In the genomic region with DNA sequence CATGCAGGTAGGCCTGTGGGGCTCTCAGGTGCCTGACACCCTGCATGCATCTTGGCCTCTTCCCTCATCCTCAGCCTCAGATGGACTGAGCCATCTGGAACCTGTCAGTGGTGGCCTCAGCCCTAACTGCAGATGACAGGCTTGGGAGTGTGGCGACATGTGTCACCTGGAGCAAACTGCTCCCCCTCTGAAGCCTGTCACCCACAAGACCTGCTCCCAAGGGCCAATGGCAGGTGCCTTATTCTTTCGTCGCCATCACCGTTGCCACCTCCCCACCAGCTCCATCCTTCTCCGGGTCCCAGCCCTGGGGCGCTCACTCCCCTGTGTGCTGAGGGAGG, we compare ENCODE assay signal across 25 cellular contexts. TPM values are rescaled to one million over a fixed set of nuclear protein-coding genes. Genes with fewer than 3 reads are reported as not detected.
"Had no signal": no experiment of that assay in that cellular context is flagged by ENCODE, and none has a peak within 500 bp of the region (broad histone marks: within the 10 kb centered on the region; RNA-seq: fewer than 3 reads in every experiment).

No MANE protein-coding gene starts in this region.

- H3K9me3 Mint-ChIP-seq: activated B cell treated with CpG ODN at 0.5 μM for 24 hours; activated T-helper 2 cell treated with anti-CD3 and anti-CD28 coated beads, Interferon-gamma antibody, Interleukin-2, Interleukin-4, amounts not matched to agents 10 μg/mL and 5 μg/mL and 100 μg/mL, durations not matched to agents 14 hours and 24 hours and 36 hours; nephron progenitor cell; stimulated activated effector memory CD8-positive, alpha-beta T cell treated with anti-CD3 and anti-CD28 coated beads, Interleukin-12 subunit alpha, Interleukin-12 subunit beta, amount 100 ng/mL, for 72 hours; stimulated activated naive CD8-positive, alpha-beta T cell treated with anti-CD3 and anti-CD28 coated beads, Interleukin-15, Interleukin-2, amounts not matched to agents 100 ng/mL and 50 ng/mL, for 24 hours; type B pancreatic cell had no signal

- ATAC-seq: activated CD8-positive, alpha-beta memory T cell treated with anti-CD3 and anti-CD28 coated beads, Interleukin-2, amount 10 ng/mL, durations not matched to agents 7 days and 5 days; activated CD8-positive, alpha-beta T cell treated with anti-CD3 and anti-CD28 coated beads, Interleukin-2, amount 10 ng/mL, durations not matched to agents 7 days and 5 days; gastroesophageal sphincter; left lung; mucosa of descending colon; pancreas; sciatic nerve; stimulated activated effector memory CD8-positive, alpha-beta T cell treated with anti-CD3 and anti-CD28 coated beads, Interleukin-12 subunit alpha, Interleukin-12 subunit beta, amount 100 ng/mL, for 72 hours had no signal

- DNase-seq: activated B cell treated with CpG ODN at 0.5 μM for 24 hours; activated CD4-positive, alpha-beta T cell treated with anti-CD3 and anti-CD28 coated beads, Interleukin-2, amount 50 U/mL, for 1 hour; activated CD8-positive, alpha-beta memory T cell treated with anti-CD3 and anti-CD28 coated beads, Interleukin-2, amount 10 ng/mL, durations not matched to agents 7 days and 5 days; activated CD8-positive, alpha-beta T cell treated with anti-CD3 and anti-CD28 coated beads, Interleukin-2, amount 10 ng/mL, durations not matched to agents 7 days and 5 days; activated T-cell treated with anti-CD3 and anti-CD28 coated beads, Interleukin-2, amount 50 U/mL, for 48 hours; brain microvascular endothelial cell; head of caudate nucleus; kidney glomerular epithelial cell; mucosa of descending colon; retina; stimulated activated CD4-positive, alpha-beta T cell treated with anti-CD3 and anti-CD28 coated beads, Interleukin-4, amount 100 ng/mL, for 24 hours; T-helper 2 cell had no signal

- H3K4me3 Mint-ChIP-seq: activated B cell treated with CpG ODN at 0.5 μM for 24 hours; activated CD8-positive, alpha-beta memory T cell treated with anti-CD3 and anti-CD28 coated beads, Interleukin-2, amount 10 ng/mL, durations not matched to agents 7 days and 5 days; activated CD8-positive, alpha-beta T cell treated with anti-CD3 and anti-CD28 coated beads, Interleukin-2, amount 10 ng/mL, durations not matched to agents 7 days and 5 days; activated naive CD8-positive, alpha-beta T cell; nephron progenitor cell; stimulated activated effector memory CD8-positive, alpha-beta T cell treated with anti-CD3 and anti-CD28 coated beads, Interleukin-12 subunit alpha, Interleukin-12 subunit beta, amount 100 ng/mL, for 72 hours; stimulated activated naive CD8-positive, alpha-beta T cell treated with anti-CD3 and anti-CD28 coated beads, Interleukin-15, Interleukin-2, amounts not matched to agents 100 ng/mL and 50 ng/mL, for 24 hours; type B pancreatic cell had no signal

- FAIRE-seq: endothelial cell of umbilical vein, pancreas had no signal

- H3K27ac Mint-ChIP-seq: activated B cell treated with CpG ODN at 0.5 μM for 24 hours; activated CD8-positive, alpha-beta memory T cell treated with anti-CD3 and anti-CD28 coated beads, Interleukin-2, amount 10 ng/mL, durations not matched to agents 7 days and 5 days; activated CD8-positive, alpha-beta T cell treated with anti-CD3 and anti-CD28 coated beads, Interleukin-2, amount 10 ng/mL, durations not matched to agents 7 days and 5 days; activated naive CD8-positive, alpha-beta T cell; activated T-helper 2 cell treated with anti-CD3 and anti-CD28 coated beads, Interferon-gamma antibody, Interleukin-2, Interleukin-4, amounts not matched to agents 10 μg/mL and 5 μg/mL and 100 μg/mL, durations not matched to agents 14 hours and 24 hours and 36 hours; nephron progenitor cell; stimulated activated effector memory CD8-positive, alpha-beta T cell treated with anti-CD3 and anti-CD28 coated beads, Interleukin-12 subunit alpha, Interleukin-12 subunit beta, amount 100 ng/mL, for 72 hours; stimulated activated naive CD8-positive, alpha-beta T cell treated with anti-CD3 and anti-CD28 coated beads, Interleukin-15, Interleukin-2, amounts not matched to agents 100 ng/mL and 50 ng/mL, for 24 hours; type B pancreatic cell had no signal

- H3K36me3 Mint-ChIP-seq: activated CD8-positive, alpha-beta memory T cell treated with anti-CD3 and anti-CD28 coated beads, Interleukin-2, amount 10 ng/mL, durations not matched to agents 7 days and 5 days; activated naive CD8-positive, alpha-beta T cell; stimulated activated effector memory CD8-positive, alpha-beta T cell treated with anti-CD3 and anti-CD28 coated beads, Interleukin-12 subunit alpha, Interleukin-12 subunit beta, amount 100 ng/mL, for 72 hours; type B pancreatic cell had no signal

- H3K4me1 Mint-ChIP-seq: activated CD8-positive, alpha-beta memory T cell treated with anti-CD3 and anti-CD28 coated beads, Interleukin-2, amount 10 ng/mL, durations not matched to agents 7 days and 5 days; stimulated activated effector memory CD8-positive, alpha-beta T cell treated with anti-CD3 and anti-CD28 coated beads, Interleukin-12 subunit alpha, Interleukin-12 subunit beta, amount 100 ng/mL, for 72 hours had no signal

RNA-seq across cellular contexts. Expression of a gene that starts 3.6 kb away (rescaled TPM):
- total RNA-seq: activated B cell treated with CpG ODN at 0.5 μM for 24 hours had no signal

RNA-seq across cellular contexts. Expression of a gene that starts 12.6 kb away (rescaled TPM):
- total RNA-seq: activated B cell treated with CpG ODN at 0.5 μM for 24 hours; activated CD8-positive, alpha-beta memory T cell treated with anti-CD3 and anti-CD28 coated beads, Interleukin-2, amount 10 ng/mL, durations not matched to agents 7 days and 5 days; activated CD8-positive, alpha-beta T cell treated with anti-CD3 and anti-CD28 coated beads, Interleukin-2, amount 10 ng/mL, durations not matched to agents 7 days and 5 days; activated T-helper 2 cell treated with anti-CD3 and anti-CD28 coated beads, Interferon-gamma antibody, Interleukin-2, Interleukin-4, amounts not matched to agents 10 μg/mL and 5 μg/mL and 100 μg/mL, durations not matched to agents 14 hours and 24 hours and 36 hours had no signal

RNA-seq across cellular contexts. Expression of a gene that starts 49.8 kb away (rescaled TPM):
- total RNA-seq: activated B cell treated with CpG ODN at 0.5 μM for 24 hours, ascending aorta, fibroblast of lung had no signal
